Comparison of ENCODE assay signal across 8 cellular contexts in genomic region chr11:118927554-118928107, GRCh38. TPM values are rescaled to one million over a fixed set of nuclear protein-coding genes. Genes with fewer than 3 reads are reported as not detected.
DNase-seq lines count a peak whose midpoint lies in the region; ATAC-seq and TF ChIP-seq lines count a peak whose summit lies in the region.

No MANE protein-coding gene starts in this region.

- H3K4me2 ChIP-seq in hepatocyte = peak overlapping the region; percentile 92

- intact Hi-C loops in activated CD4-positive, alpha-beta memory T cell treated with anti-CD3 and anti-CD28 coated beads for 36 hours (cut with micrococcal nuclease) = loop anchor here (1.0 to 5.0 kb wide), 8 partner anchors 13 to 194 kb away; partner anchors contain the start of genes C2CD2L, DDX6, HINFP and RPS25

- H3K9me2 ChIP-seq in hepatocyte (replicated peaks; ENCODE audit: insufficient read depth) = no peaks in the 10 kb centered on the region

- no peak overlapping the region for H2AFZ ChIP-seq in hepatocyte

- H3K27ac Mint-ChIP-seq in HFFc6 = peak overlapping the region; percentile 84
- H3K27ac Mint-ChIP-seq in activated CD4-positive, alpha-beta memory T cell treated with anti-CD3 and anti-CD28 coated beads for 36 hours = peak overlapping the region; percentile 98
- H3K27ac Mint-ChIP-seq in stimulated activated effector memory CD8-positive, alpha-beta T cell treated with anti-CD3 and anti-CD28 coated beads, Interleukin-12 subunit alpha, Interleukin-12 subunit beta, amount 100 ng/mL, for 72 hours = peak overlapping the region; percentile 94

- no peak overlapping the region for H3K4me3 ChIP-seq in hepatocyte

- POLR2A ChIA-PET in activated CD4-positive, alpha-beta memory T cell treated with anti-CD3 and anti-CD28 coated beads for 36 hours (lab: Charles Lee) = interaction anchor here (0.7 to 3.6 kb wide), 3 partner anchors 9 to 51 kb away, joined by 3 to 37 read pairs (median 3); no protein-coding TSS in a partner anchor

- peaks cover 18% of the 10 kb centered on the region for H3K4me1 ChIP-seq in hepatocyte (ENCODE audit: insufficient read depth)

- DNase-seq in HFFc6 (no peak), hepatocyte (ENCODE audit: low spot score) (peak; percentile 6), NK-92 (lab: John Stamatoyannopoulos, UW; ENCODE audit: unreplicated experiment) (no peak), AG20443 (ENCODE audit: low spot score) (no peak)
- no peak for DNase-seq in activated CD4-positive, alpha-beta memory T cell treated with anti-CD3 and anti-CD28 coated beads for 36 hours
- peak in 1 of 2 donors; percentile 46 for DNase-seq in stimulated activated effector memory CD8-positive, alpha-beta T cell treated with anti-CD3 and anti-CD28 coated beads, Interleukin-12 subunit alpha, Interleukin-12 subunit beta, amount 100 ng/mL, for 72 hours (ENCODE audit: low spot score in 2 of 2)
- no peak for DNase-seq in stimulated activated CD4-positive, alpha-beta T cell treated with anti-CD3 and anti-CD28 coated beads, Interleukin-2, amount 100 ng/mL, for 24 hours

- H3K36me3 Mint-ChIP-seq in HFFc6 (ENCODE audit: low read depth) = peaks cover 20% of the 10 kb centered on the region
- H3K36me3 Mint-ChIP-seq in activated CD4-positive, alpha-beta memory T cell treated with anti-CD3 and anti-CD28 coated beads for 36 hours = peaks cover 3% of the 10 kb centered on the region
- peaks cover 37% of the 10 kb centered on the region for H3K36me3 Mint-ChIP-seq in stimulated activated effector memory CD8-positive, alpha-beta T cell treated with anti-CD3 and anti-CD28 coated beads, Interleukin-12 subunit alpha, Interleukin-12 subunit beta, amount 100 ng/mL, for 72 hours

- peaks cover 37% of the 10 kb centered on the region for H3K79me2 ChIP-seq in hepatocyte

- 19% methylated on average over 7 of the region's 7 CpGs for WGBS in hepatocyte (ENCODE audit: low lambda C conversion rate, missing lambda C conversion rate)

- no peak for ATAC-seq in stimulated activated effector memory CD8-positive, alpha-beta T cell treated with anti-CD3 and anti-CD28 coated beads, Interleukin-12 subunit alpha, Interleukin-12 subunit beta, amount 100 ng/mL, for 72 hours
- ATAC-seq in HG02571 (IDR thresholded peaks at IDR 0.05; ENCODE audit: unreplicated experiment) = no peak

- peak overlapping the region; percentile 96 for H3K4me3 Mint-ChIP-seq in HFFc6
- H3K4me3 Mint-ChIP-seq in activated CD4-positive, alpha-beta memory T cell treated with anti-CD3 and anti-CD28 coated beads for 36 hours = peak overlapping the region; percentile 94
- H3K4me3 Mint-ChIP-seq in stimulated activated effector memory CD8-positive, alpha-beta T cell treated with anti-CD3 and anti-CD28 coated beads, Interleukin-12 subunit alpha, Interleukin-12 subunit beta, amount 100 ng/mL, for 72 hours = peak overlapping the region; percentile 90

- no peaks in the 10 kb centered on the region for H3K9me3 Mint-ChIP-seq in HFFc6
- H3K9me3 Mint-ChIP-seq in activated CD4-positive, alpha-beta memory T cell treated with anti-CD3 and anti-CD28 coated beads for 36 hours = no peaks in the 10 kb centered on the region
- no peaks in the 10 kb centered on the region for H3K9me3 Mint-ChIP-seq in stimulated activated effector memory CD8-positive, alpha-beta T cell treated with anti-CD3 and anti-CD28 coated beads, Interleukin-12 subunit alpha, Interleukin-12 subunit beta, amount 100 ng/mL, for 72 hours

- H3K36me3 ChIP-seq in hepatocyte (replicated peaks; ENCODE audit: insufficient read depth, low read depth) = no peaks in the 10 kb centered on the region

- H3K4me1 Mint-ChIP-seq in HFFc6 (ENCODE audit: low read depth) = peaks cover 41% of the 10 kb centered on the region
- H3K4me1 Mint-ChIP-seq in activated CD4-positive, alpha-beta memory T cell treated with anti-CD3 and anti-CD28 coated beads for 36 hours (ENCODE audit: low read depth) = peaks cover 51% of the 10 kb centered on the region
- peaks cover 62% of the 10 kb centered on the region for H3K4me1 Mint-ChIP-seq in stimulated activated effector memory CD8-positive, alpha-beta T cell treated with anti-CD3 and anti-CD28 coated beads, Interleukin-12 subunit alpha, Interleukin-12 subunit beta, amount 100 ng/mL, for 72 hours

- H3K27me3 Mint-ChIP-seq in HFFc6 (ENCODE audit: insufficient read depth) = peaks cover 3% of the 10 kb centered on the region
- H3K27me3 Mint-ChIP-seq in activated CD4-positive, alpha-beta memory T cell treated with anti-CD3 and anti-CD28 coated beads for 36 hours = no peaks in the 10 kb centered on the region

- CTCF ChIA-PET in activated CD4-positive, alpha-beta memory T cell treated with anti-CD3 and anti-CD28 coated beads for 36 hours (lab: Charles Lee) = interaction anchor here (0.7 to 9.9 kb wide), 5 partner anchors 10 to 238 kb away, joined by 3 to 311 read pairs (median 4); no protein-coding TSS in a partner anchor

- no peaks in the 10 kb centered on the region for H3K9me3 ChIP-seq in hepatocyte (ENCODE audit: low read depth)

- TF ChIP-seq CTCF in HFFc6 (IDR thresholded peaks at IDR 0.05) (no peak), hepatocyte (IDR thresholded peaks at IDR 0.05; ENCODE audit: poor library complexity) (no peak)

- peaks cover 13% of the 10 kb centered on the region for H4K20me1 ChIP-seq in hepatocyte (ENCODE audit: insufficient read depth, poor library complexity, severe bottlenecking)

- no peaks in the 10 kb centered on the region for H3K27me3 ChIP-seq in hepatocyte

- H3K27ac ChIP-seq in hepatocyte = peak overlapping the region; percentile 90

RNA-seq across cellular contexts. Expression of gene BCL9L, which starts 1.9 kb away (rescaled TPM):
- 100 to 1,000 TPM; 120 to 135 (median 127) TPM for total RNA-seq in HFFc6 (2021; fragmentation: NEBNext Ultra II Directional; extraction: Animal tissue kit (Norgen Biotek cat#: 25700))
- 10 to 100 TPM; 28.2 to 31.8 TPM for total RNA-seq in activated CD4-positive, alpha-beta memory T cell treated with anti-CD3 and anti-CD28 coated beads for 36 hours
- total RNA-seq in hepatocyte = 7.8 and 25.3 TPM in 2 replicates
- polyA plus RNA-seq in hepatocyte = 18.0 and 18.1 TPM in 2 replicates

RNA-seq across cellular contexts. Expression of gene UPK2, which starts 28.5 kb away (rescaled TPM):
- under 1 TPM in 4 of 6 experiments, not detected in 2; 0.19 to 0.83 (median 0.29) TPM for total RNA-seq in HFFc6 (2021; fragmentation: NEBNext Ultra II Directional; extraction: Animal tissue kit (Norgen Biotek cat#: 25700))
- not detected for total RNA-seq in activated CD4-positive, alpha-beta memory T cell treated with anti-CD3 and anti-CD28 coated beads for 36 hours
- total RNA-seq in hepatocyte = 2.2 and 3.6 TPM in 2 replicates
- polyA plus RNA-seq in hepatocyte = 55.3 and 101 TPM in 2 replicates

RNA-seq across cellular contexts. Expression of gene FOXR1, which starts 43.9 kb away (rescaled TPM):
- not detected for total RNA-seq in HFFc6 (2021; fragmentation: NEBNext Ultra II Directional; extraction: Animal tissue kit (Norgen Biotek cat#: 25700))
- total RNA-seq in activated CD4-positive, alpha-beta memory T cell treated with anti-CD3 and anti-CD28 coated beads for 36 hours = not detected
- not detected in 2 replicates for total RNA-seq in hepatocyte
- 0.41 TPM in 1 of 2 replicates, not detected in the other for polyA plus RNA-seq in hepatocyte

RNA-seq across cellular contexts. Expression of gene CXCR5, which starts 43.9 kb away (rescaled TPM):
- under 1 TPM in 1 of 6 experiments, not detected in 5; 0.06 TPM for total RNA-seq in HFFc6 (2021; fragmentation: NEBNext Ultra II Directional; extraction: Animal tissue kit (Norgen Biotek cat#: 25700))
- 10 to 100 TPM; 28.0 to 28.3 TPM for total RNA-seq in activated CD4-positive, alpha-beta memory T cell treated with anti-CD3 and anti-CD28 coated beads for 36 hours
- total RNA-seq in hepatocyte = not detected in 2 replicates
- 0.11 and 0.29 TPM in 2 replicates for polyA plus RNA-seq in hepatocyte
